Comparison of ENCODE assay signal across 8 cellular contexts in the genomic region with DNA sequence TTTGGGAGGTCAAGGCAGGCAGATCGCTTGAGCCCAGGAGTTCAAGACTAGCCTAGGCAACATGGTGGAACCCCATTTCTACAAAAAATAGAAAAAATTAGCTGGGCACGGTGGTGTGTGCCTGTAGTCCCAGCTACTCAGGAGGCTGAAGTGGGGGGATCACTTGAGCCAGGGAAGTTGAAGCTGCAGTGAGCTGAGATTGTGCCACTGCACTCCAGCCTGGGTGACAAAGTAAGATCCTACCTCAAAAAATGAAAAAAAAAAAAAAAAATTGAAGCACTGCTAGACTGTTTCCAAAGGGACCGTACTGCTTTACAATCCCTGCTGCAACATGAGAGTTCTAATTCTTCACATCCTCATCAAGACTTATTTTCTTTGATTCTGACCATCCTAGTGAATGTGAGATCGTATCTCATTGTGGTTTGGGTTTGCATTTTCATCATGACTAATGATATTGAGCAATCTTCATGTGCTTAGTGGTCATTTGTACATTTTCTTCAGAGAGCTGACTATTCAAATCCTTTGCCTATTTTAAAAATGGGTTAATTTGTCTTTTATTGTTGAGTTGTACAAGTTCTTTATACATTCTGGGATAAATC. TPM values are rescaled to one million over a fixed set of nuclear protein-coding genes. Genes with fewer than 3 reads are reported as not detected.
DNase-seq lines count a peak whose midpoint lies in the region; ATAC-seq and TF ChIP-seq lines count a peak whose summit lies in the region.

No MANE protein-coding gene starts in this region.

- H3K4me1 ChIP-seq in GM23248 (ENCODE audit: insufficient read depth): peaks cover 8% of the 10 kb centered on the region
- H3K4me1 ChIP-seq in PC-3 (ENCODE audit: insufficient read depth, low read length): peaks cover 34% of the 10 kb centered on the region
- peaks cover 16% of the 10 kb centered on the region for H3K4me1 ChIP-seq in osteoblast (ENCODE audit: insufficient read depth, low read length)

- peak; percentile 87 for DNase-seq in GM23248
- peak; percentile 93 for DNase-seq in PC-3
- peak; percentile 95 for DNase-seq in choroid plexus epithelial cell (ENCODE audit: low read depth)
- no peak for DNase-seq in osteoblast (ENCODE audit: insufficient read length, low spot score, missing footprints)
- DNase-seq in stimulated activated naive CD4-positive, alpha-beta T cell treated with Interleukin-2 at 50 U/mL for 16 hours (lab: John Stamatoyannopoulos, UW): no peak
- no peak for DNase-seq in NCI-H82 (lab: John Stamatoyannopoulos, UW)

- H3F3A ChIP-seq in GM23248 (ENCODE audit: insufficient read depth): peaks cover 11% of the 10 kb centered on the region
- peaks cover 6% of the 10 kb centered on the region for H3F3A ChIP-seq in PC-3 (ENCODE audit: low read length, unreplicated experiment)

- intact Hi-C loops in PC-3 (cut with micrococcal nuclease): loop anchor here (1.0 to 2.0 kb wide), 2 partner anchors 8 to 72 kb away; no protein-coding TSS in a partner anchor

- H3K79me2 ChIP-seq in GM23248 (ENCODE audit: insufficient read depth) (no peaks in the 10 kb centered on the region), PC-3 (ENCODE audit: low read length) (peaks cover 8% of the 10 kb centered on the region), osteoblast (ENCODE audit: insufficient read depth, low read length) (no peaks in the 10 kb centered on the region)

- H3K4me2 ChIP-seq in GM23248 (ENCODE audit: unreplicated experiment) (peak overlapping the region; percentile 9), PC-3 (ENCODE audit: low read length) (peak overlapping the region; percentile 59), osteoblast (ENCODE audit: insufficient read depth, low read length) (peak overlapping the region; percentile 18)

- peak; percentile 76 for ATAC-seq in PC-3
- ATAC-seq in HG02571 (IDR thresholded peaks at IDR 0.05; ENCODE audit: unreplicated experiment): no peak
- no peak for ATAC-seq in GM18498 (IDR thresholded peaks at IDR 0.05; ENCODE audit: unreplicated experiment)

- H3K27me3 ChIP-seq in GM23248 (replicated peaks; ENCODE audit: insufficient read depth): peaks cover 42% of the 10 kb centered on the region
- no peaks in the 10 kb centered on the region for H3K27me3 ChIP-seq in PC-3 (ENCODE audit: low read length)
- peaks cover 6% of the 10 kb centered on the region for H3K27me3 ChIP-seq in osteoblast (ENCODE audit: insufficient read depth, low read length)

- H4K20me1 ChIP-seq in GM23248 (ENCODE audit: insufficient read depth) (no peaks in the 10 kb centered on the region), PC-3 (ENCODE audit: low read length) (no peaks in the 10 kb centered on the region), osteoblast (ENCODE audit: insufficient read depth, low read length) (no peaks in the 10 kb centered on the region)

- CTCF ChIA-PET in PC-3 (lab: Charles Lee): interaction anchor here (0.6 to 0.7 kb wide), 4 partner anchors 7 to 158 kb away, joined by 3 to 7 read pairs (median 4); no protein-coding TSS in a partner anchor

- H3K9ac ChIP-seq in GM23248 (no peak overlapping the region), PC-3 (ENCODE audit: low read length) (peak overlapping the region; percentile 23)

- H3K9me2 ChIP-seq in GM23248 (ENCODE audit: insufficient read depth): no peaks in the 10 kb centered on the region
- no peaks in the 10 kb centered on the region for H3K9me2 ChIP-seq in PC-3 (replicated peaks; ENCODE audit: low read length)

- no TSS peak for BruUV-seq in PC-3 (replicated peaks; lab: Mats Ljungman, UMichigan)

- POLR2A ChIA-PET in PC-3 (lab: Charles Lee; ENCODE audit: unreplicated experiment): no interaction called here

- H3K4me3 ChIP-seq in GM23248 (no peak overlapping the region), PC-3 (ENCODE audit: low read length) (no peak overlapping the region), choroid plexus epithelial cell (ENCODE audit: low read depth, low read length) (no peak overlapping the region), osteoblast (ENCODE audit: insufficient read depth, low read length) (no peak overlapping the region)

- H3K27ac ChIP-seq in GM23248 (no peak overlapping the region), PC-3 (ENCODE audit: low read length) (peak overlapping the region; percentile 84), osteoblast (ENCODE audit: low read depth, low read length) (no peak overlapping the region)

- in situ Hi-C loops in GM23248 (cut with MboI): no loop called here

- TF ChIP-seq CTCF in PC-3 (conservative IDR thresholded peaks at IDR 0.05; ENCODE audit: low read depth, low read length) (no peak), choroid plexus epithelial cell (conservative IDR thresholded peaks at IDR 0.05; ENCODE audit: low read depth, low read length) (no peak), osteoblast (IDR thresholded peaks at IDR 0.05; ENCODE audit: extremely low read depth, low read depth, low read length) (no peak)

- no peaks in the 10 kb centered on the region for H3K36me3 ChIP-seq in GM23248 (ENCODE audit: low read depth)
- H3K36me3 ChIP-seq in PC-3 (ENCODE audit: low read depth, low read length): peaks cover 3% of the 10 kb centered on the region; the same call in 1 of the 2 replicates
- H3K36me3 ChIP-seq in osteoblast (ENCODE audit: insufficient read depth, low read length): no peaks in the 10 kb centered on the region

- H2AFZ ChIP-seq in GM23248: no peak overlapping the region
- no peak overlapping the region for H2AFZ ChIP-seq in PC-3 (ENCODE audit: low read length)
- no peak overlapping the region for H2AFZ ChIP-seq in osteoblast (ENCODE audit: low read length)

- H3K9me3 ChIP-seq in GM23248 (ENCODE audit: low read depth) (no peaks in the 10 kb centered on the region), PC-3 (ENCODE audit: low read length) (0 out of 2 replicates have a peak, but pooled peaks cover 3% of the 10 kb centered on the region), osteoblast (ENCODE audit: low read depth, low read length) (no peaks in the 10 kb centered on the region)

- WGBS in GM23248 (ENCODE audit: low coverage in 1 of 2, low lambda C conversion rate in 2 of 2, missing lambda C conversion rate in 2 of 2), 2 experiments: 29 to 37% methylated on average over 4 of the region's 4 CpGs

RNA-seq across cellular contexts. Expression of a gene that starts 10.8 kb away (rescaled TPM):
- not detected in 2 replicates for total RNA-seq in GM23248 (2014; rRNA removed; shearing (Covaris generic))
- not detected in 2 replicates for polyA plus RNA-seq in GM23248 (2016; fragmentation: Nextera tagmentation; extraction: Ambion mirVana)
- total RNA-seq in PC-3 (2014; rRNA removed) (1.4 and 5.2 TPM in 2 replicates), osteoblast (1.4 and 4.4 TPM in 2 replicates)

Comparison
In these comparisons a context has a peak if more than half of its experiments do, and no peak if none do; other contexts are left out.
1. DNase-seq: peak in GM23248 (single experiment), PC-3 (single experiment) and choroid plexus epithelial cell (single experiment); none in osteoblast (single experiment), stimulated activated naive CD4-positive, alpha-beta T cell treated with Interleukin-2 at 50 U/mL for 16 hours (single experiment) and NCI-H82 (single experiment).
2. H3K4me2 ChIP-seq: peak in every context shown above with its lines; median percentile 59 in PC-3; 18 in osteoblast; 9 in GM23248.